ENCODE assay signal across 1 cellular context in genomic region chr20:17835240-17835940, GRCh38.
TF ChIP-seq lines count a peak whose summit lies in the region.

No MANE protein-coding gene starts in this region.

TF ChIP-seq in GM23338, 12 proteins besides CTCF, POLR2A, EP300 and RAD21 (continued from another document):
- TF ChIP-seq ZNF462 (CRISPR knock-in tag; IDR thresholded peaks at IDR 0.05): no peak
- TF ChIP-seq ZNF331 (CRISPR knock-in tag; IDR thresholded peaks at IDR 0.05; ENCODE audit: low read depth): no peak
- TF ChIP-seq EZH2phosphoT487 (IDR thresholded peaks at IDR 0.05; ENCODE audit: unreplicated experiment): no peak
- TF ChIP-seq STAT1 (IDR thresholded peaks at IDR 0.05; ENCODE audit: unreplicated experiment): no peak
- no peak for TF ChIP-seq JUNB (IDR thresholded peaks at IDR 0.05; ENCODE audit: unreplicated experiment)
- TF ChIP-seq CREB1 (CRISPR knock-in tag; IDR thresholded peaks at IDR 0.05; ENCODE audit: low read depth): no peak
- no peak for TF ChIP-seq ZNF114 (CRISPR knock-in tag; IDR thresholded peaks at IDR 0.05)
- TF ChIP-seq POLR2AphosphoS5 (IDR thresholded peaks at IDR 0.05; ENCODE audit: low read depth): no peak
- no peak for TF ChIP-seq EZH2 (IDR thresholded peaks at IDR 0.05; ENCODE audit: low read depth, unreplicated experiment)
- TF ChIP-seq, protein P1, sequence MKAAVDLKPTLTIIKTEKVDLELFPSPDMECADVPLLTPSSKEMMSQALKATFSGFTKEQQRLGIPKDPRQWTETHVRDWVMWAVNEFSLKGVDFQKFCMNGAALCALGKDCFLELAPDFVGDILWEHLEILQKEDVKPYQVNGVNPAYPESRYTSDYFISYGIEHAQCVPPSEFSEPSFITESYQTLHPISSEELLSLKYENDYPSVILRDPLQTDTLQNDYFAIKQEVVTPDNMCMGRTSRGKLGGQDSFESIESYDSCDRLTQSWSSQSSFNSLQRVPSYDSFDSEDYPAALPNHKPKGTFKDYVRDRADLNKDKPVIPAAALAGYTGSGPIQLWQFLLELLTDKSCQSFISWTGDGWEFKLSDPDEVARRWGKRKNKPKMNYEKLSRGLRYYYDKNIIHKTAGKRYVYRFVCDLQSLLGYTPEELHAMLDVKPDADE (IDR thresholded peaks at IDR 0.05): no peak
